Comparison of ENCODE assay signal across 12 cellular contexts in genomic region chr5:98206566-98206965, GRCh38.
A peak's percentile ranks its signal among the peaks of the same experiment; 100 is the strongest.
DNase-seq lines count a peak whose midpoint lies in the region; ATAC-seq and TF ChIP-seq lines count a peak whose summit lies in the region.
"Had no signal": no experiment of that assay in that cellular context is flagged by ENCODE, and none has a peak within 500 bp of the region (broad histone marks: within the 10 kb centered on the region; RNA-seq: fewer than 3 reads in every experiment).

No MANE protein-coding gene starts in this region.

- no peak for TF ChIP-seq CTCF in foreskin keratinocyte (conservative IDR thresholded peaks at IDR 0.05)

- no peaks in the 10 kb centered on the region for H3K36me3 ChIP-seq in effector memory CD4-positive, alpha-beta T cell (ENCODE audit: control insufficient read depth, insufficient read depth, low read length)

- H3K4me3 ChIP-seq in effector memory CD4-positive, alpha-beta T cell (ENCODE audit: insufficient read depth, low read depth, low read length, poor library complexity, severe bottlenecking) = no peak overlapping the region

- H3K27ac ChIP-seq in foreskin keratinocyte = peak overlapping the region; percentile 45
- H3K27ac ChIP-seq in effector memory CD4-positive, alpha-beta T cell (ENCODE audit: insufficient read depth, low read length, poor library complexity, severe bottlenecking) = no peak overlapping the region
- H3K27ac ChIP-seq: HL-60 had no signal

- no peaks in the 10 kb centered on the region for H3K27me3 ChIP-seq in foreskin keratinocyte
- no peaks in the 10 kb centered on the region for H3K27me3 ChIP-seq in effector memory CD4-positive, alpha-beta T cell (replicated peaks; ENCODE audit: control insufficient read depth, insufficient read depth, low read length, poor library complexity, severe bottlenecking)

- DNase-seq in G401 (ENCODE audit: low spot score) = peak; percentile 54
- DNase-seq in LHCN-M2 (ENCODE audit: low read depth) = peak; percentile 24
- DNase-seq in foreskin keratinocyte = no peak
- DNase-seq in myocyte (ENCODE audit: low read depth) = peak; percentile 55
- DNase-seq in effector memory CD4-positive, alpha-beta T cell = no peak
- DNase-seq: Calu3; CD4-positive, alpha-beta T cell; DMS 273 treated with DMSO at 0.1 percent for 48 hours had no signal

- in situ Hi-C loops in G401 (cut with HindIII; ENCODE audit: low sequenced_read_pairs) = no loop called here

- no peaks in the 10 kb centered on the region for H3K9me3 ChIP-seq in effector memory CD4-positive, alpha-beta T cell (ENCODE audit: control insufficient read depth, low read length)

- peaks cover 5% of the 10 kb centered on the region for H3K4me1 ChIP-seq in foreskin keratinocyte
- no peaks in the 10 kb centered on the region for H3K4me1 ChIP-seq in effector memory CD4-positive, alpha-beta T cell (ENCODE audit: control insufficient read depth, insufficient read depth, low read length, poor library complexity, severe bottlenecking)

- ATAC-seq in foreskin keratinocyte (no peak), GM19467 (IDR thresholded peaks at IDR 0.05; ENCODE audit: unreplicated experiment) (no peak), GM18511 (IDR thresholded peaks at IDR 0.05; ENCODE audit: unreplicated experiment) (no peak)
- ATAC-seq: HCT116 had no signal

Comparison
In these comparisons a context has a peak if more than half of its experiments do, and no peak if none do; other contexts are left out.
1. DNase-seq: peak in G401 (single experiment), LHCN-M2 (single experiment) and myocyte (single experiment); none in foreskin keratinocyte (0 of 2) and effector memory CD4-positive, alpha-beta T cell (0 of 3).